ENCODE assay signal across 9 cellular contexts in genomic region chr3:13192471-13193213, GRCh38.
DNase-seq lines count a peak whose midpoint lies in the region; ATAC-seq, FAIRE-seq and TF ChIP-seq lines count a peak whose summit lies in the region.
"Had no signal": no experiment of that assay in that cellular context is flagged by ENCODE, and none has a peak within 500 bp of the region (broad histone marks: within the 10 kb centered on the region; RNA-seq: fewer than 3 reads in every experiment).

No MANE protein-coding gene starts in this region.

- 86% methylated on average over 16 of the region's 16 CpGs; no CpG with 5 or more reads in 1 of the 2 experiments for WGBS in H1 (ENCODE audit: extremely low coverage in 1 of 2, insufficient coverage in 1 of 2, insufficient read length in 1 of 2, insufficient replicate concordance in 2 of 2, low coverage in 1 of 2, low lambda C conversion rate in 2 of 2, missing lambda C conversion rate in 1 of 2), 2 experiments

- CTCF ChIA-PET in H1 (lab: Charles Lee; ENCODE audit: partially characterized antibody) = interaction anchor here (0.6 to 2.9 kb wide), 44 partner anchors 7 to 456 kb away, joined by 3 to 25 read pairs (median 4); no protein-coding TSS in a partner anchor
- CTCF ChIA-PET in CD8-positive, alpha-beta memory T cell (lab: Charles Lee) = no interaction called here

- H3K9me3 ChIP-seq in OCI-LY3 (ENCODE audit: insufficient read depth, low read length) (no peaks in the 10 kb centered on the region), H1 (ENCODE audit: insufficient read depth in 2 of 2, low read depth in 1 of 2, low read length in 1 of 2) (no peaks in the 10 kb centered on the region)
- no peaks in the 10 kb centered on the region for H3K9me3 ChIP-seq in CD8-positive, alpha-beta memory T cell (ENCODE audit: low read length)

- no peaks in the 10 kb centered on the region for H3K79me1 ChIP-seq in H1 (ENCODE audit: low read depth, low read length)

- TF ChIP-seq POLR2A in H1 (IDR thresholded peaks at IDR 0.05; ENCODE audit: control extremely low read depth in 1 of 2, low read depth in 2 of 2, low read length in 2 of 2) = no peak

- no peak overlapping the region for H3K4me3 Mint-ChIP-seq in CD8-positive, alpha-beta memory T cell

- no peak overlapping the region for H3K4me3 ChIP-seq in GM12864 (ENCODE audit: low read depth, low read length)
- H3K4me3 ChIP-seq in OCI-LY3 (ENCODE audit: low read length) = no peak overlapping the region
- no peak overlapping the region for H3K4me3 ChIP-seq in H1 (ENCODE audit: extremely low read depth in 1 of 4, insufficient read depth in 2 of 4, low read depth in 3 of 4, low read length in 4 of 4)
- H3K4me3 ChIP-seq in CD8-positive, alpha-beta memory T cell (ENCODE audit: low read length) = no peak overlapping the region
- H3K4me3 ChIP-seq: heart left ventricle had no signal

- TF ChIP-seq RAD21 in H1 (IDR thresholded peaks at IDR 0.05 in 1 of 2, conservative IDR thresholded peaks at IDR 0.05 in 1 of 2; ENCODE audit: low read depth in 2 of 2, low read length in 2 of 2) = peak in 1 of 2 experiments; percentile 44; a peak in 2 of 4 replicates

- H4K8ac ChIP-seq in H1 (ENCODE audit: extremely low read depth, insufficient read depth, low read length) = no peak overlapping the region; the same call in 1 of the 2 replicates

- H3K79me2 ChIP-seq in OCI-LY3 (ENCODE audit: low read length) (no peaks in the 10 kb centered on the region), H1 (ENCODE audit: control insufficient read depth in 1 of 2, insufficient read depth in 2 of 2, low read length in 2 of 2) (no peaks in the 10 kb centered on the region)

- H3K18ac ChIP-seq in H1 (ENCODE audit: extremely low read depth, low read length) = no peak overlapping the region

- H2AFZ ChIP-seq in OCI-LY3 (ENCODE audit: low read depth, low read length) (no peak overlapping the region), H1 (ENCODE audit: low read length) (no peak overlapping the region)

- H3K14ac ChIP-seq in H1 (ENCODE audit: insufficient read length) = no peak overlapping the region

- TF ChIP-seq EP300 in H1 (IDR thresholded peaks at IDR 0.05; ENCODE audit: borderline replicate concordance in 1 of 2, low read depth in 2 of 2, low read length in 2 of 2) = no peak

- TF ChIP-seq CTCF in GM12864 (IDR thresholded peaks at IDR 0.05; ENCODE audit: low read depth, low read length, missing control alignments) = peak; percentile 51
- TF ChIP-seq CTCF in OCI-LY3 (IDR thresholded peaks at IDR 0.05; ENCODE audit: low read depth, low read length) = peak; percentile 35
- peak in 2 of 3 experiments; percentile 56 to 84; a peak in 3 of 4 replicates for TF ChIP-seq CTCF in H1 (IDR thresholded peaks at IDR 0.05; ENCODE audit: control extremely low read depth in 1 of 3, insufficient read depth in 1 of 3, low read depth in 1 of 3, low read length in 3 of 3)

- H4K20me1 ChIP-seq in OCI-LY3 (ENCODE audit: insufficient read depth, low read length) (no peaks in the 10 kb centered on the region), H1 (replicated peaks in 1 of 2; ENCODE audit: control insufficient read depth in 1 of 2, insufficient read depth in 2 of 2, low read length in 2 of 2) (no peaks in the 10 kb centered on the region)

- H3K27me3 ChIP-seq in OCI-LY3 (ENCODE audit: low read depth, low read length) (peaks cover 60% of the 10 kb centered on the region), H1 (replicated peaks in 1 of 4; ENCODE audit: control insufficient read depth in 3 of 4, extremely low read depth in 1 of 4, insufficient read depth in 3 of 4, low read length in 3 of 4) (no peaks in the 10 kb centered on the region)
- no peaks in the 10 kb centered on the region for H3K27me3 ChIP-seq in CD8-positive, alpha-beta memory T cell (ENCODE audit: insufficient read depth, low read length, poor library complexity, severe bottlenecking)

- H2BK15ac ChIP-seq in H1 (ENCODE audit: low read length) = peak overlapping the region; percentile 88; the same call in 1 of the 2 replicates

- H2BK12ac ChIP-seq in H1 (ENCODE audit: low read depth, low read length) = no peak overlapping the region

- H4K5ac ChIP-seq in H1 (ENCODE audit: insufficient read length, low read depth, low read length) = no peak overlapping the region

- H3K56ac ChIP-seq in H1 (replicated peaks; ENCODE audit: insufficient read length, low read depth, low read length) = no peak overlapping the region

- H4K91ac ChIP-seq in H1 (replicated peaks; ENCODE audit: insufficient read length, low read length) = no peak overlapping the region

- no peaks in the 10 kb centered on the region for H3K36me3 ChIP-seq in OCI-LY3 (replicated peaks; ENCODE audit: low read depth, low read length)
- no peaks in the 10 kb centered on the region for H3K36me3 ChIP-seq in H1 (ENCODE audit: control insufficient read depth in 2 of 4, insufficient read depth in 4 of 4, low read length in 3 of 4)
- no peaks in the 10 kb centered on the region for H3K36me3 ChIP-seq in CD8-positive, alpha-beta memory T cell (ENCODE audit: insufficient read depth, low read length)
- H3K36me3 ChIP-seq: heart left ventricle had no signal

- peaks cover 10 to 53% of the 10 kb centered on the region in 2 donors for H3K27me3 Mint-ChIP-seq in CD8-positive, alpha-beta memory T cell

- H2BK120ac ChIP-seq in H1 (replicated peaks; ENCODE audit: low read depth, low read length) = no peak overlapping the region

- H3K4me2 ChIP-seq in OCI-LY3 (ENCODE audit: low read length) (no peak overlapping the region), H1 (ENCODE audit: insufficient read depth in 1 of 2, low read depth in 2 of 2, low read length in 2 of 2) (no peak overlapping the region)

- POLR2A ChIA-PET in H1 (lab: Charles Lee; ENCODE audit: partially characterized antibody) = no interaction called here
- POLR2A ChIA-PET in CD8-positive, alpha-beta memory T cell (lab: Charles Lee) = interaction anchor here (0.6 kb wide), 1 partner anchor 1266 kb away, joined by 3 read pairs; no protein-coding TSS in a partner anchor

- 0 out of 2 replicates have a peak overlapping the region, but pooled peaks have one; percentile 21 for H2BK20ac ChIP-seq in H1 (ENCODE audit: low read length)

- no peak for FAIRE-seq in H1 (lab: Jason Lieb, UNC)

- ATAC-seq in HG03469 (IDR thresholded peaks at IDR 0.05; ENCODE audit: unreplicated experiment) (no peak), GM21367 (IDR thresholded peaks at IDR 0.05; ENCODE audit: unreplicated experiment) (no peak)
- ATAC-seq: heart left ventricle had no signal

- DNase-seq in GM12864 (ENCODE audit: low read depth) = no peak
- DNase-seq in H1 (ENCODE audit: low read depth in 1 of 2, low spot score in 2 of 2) = no peak
- peak; percentile 51 for DNase-seq in retina
- DNase-seq in CD8-positive, alpha-beta memory T cell = no peak
- DNase-seq: T-helper 9 cell had no signal

- no peak overlapping the region for H3K4ac ChIP-seq in H1 (replicated peaks; ENCODE audit: insufficient read length, low read depth, low read length)

- H3K9ac ChIP-seq in OCI-LY3 (ENCODE audit: low read length) = no peak overlapping the region
- no peak overlapping the region for H3K9ac ChIP-seq in H1 (replicated peaks in 1 of 4; ENCODE audit: extremely low read depth in 1 of 4, low read depth in 3 of 4, low read length in 3 of 4)

- peak overlapping the region in 1 of 8 donors; percentile 71 for H3K27ac Mint-ChIP-seq in CD8-positive, alpha-beta memory T cell

- no peaks in the 10 kb centered on the region; the same call in 1 of the 2 replicates for H3K23me2 ChIP-seq in H1 (ENCODE audit: low read depth, low read length)

- H3K9me3 Mint-ChIP-seq in CD8-positive, alpha-beta memory T cell = peaks cover 2 to 9% (median 4%) of the 10 kb centered on the region in 5 donors

- H3K27ac ChIP-seq in OCI-LY3 (ENCODE audit: low read length) (no peak overlapping the region), H1 (ENCODE audit: low read depth, low read length) (no peak overlapping the region)
- no peak overlapping the region for H3K27ac ChIP-seq in CD8-positive, alpha-beta memory T cell (ENCODE audit: low read depth, low read length)
- H3K27ac ChIP-seq: heart left ventricle had no signal

- H3K36me3 Mint-ChIP-seq in CD8-positive, alpha-beta memory T cell = peaks cover 0 to 8% (median 4%) of the 10 kb centered on the region in 3 donors

- H3K4me1 Mint-ChIP-seq in CD8-positive, alpha-beta memory T cell = peaks cover 24 to 47% (median 38%) of the 10 kb centered on the region in 3 donors

- no peak overlapping the region; the same call in 1 of the 2 replicates for H2BK5ac ChIP-seq in H1 (ENCODE audit: low read depth, low read length)

- H3K4me1 ChIP-seq in OCI-LY3 (ENCODE audit: low read length) (no peaks in the 10 kb centered on the region; the same call in 1 of the 2 replicates), H1 (replicated peaks in 1 of 4; ENCODE audit: control insufficient read depth in 3 of 4, insufficient read depth in 4 of 4, low read length in 3 of 4) (peaks cover 0 to 7% (median 2%) of the 10 kb centered on the region in 4 experiments; a peak in 4 of 7 replicates)
- no peaks in the 10 kb centered on the region for H3K4me1 ChIP-seq in CD8-positive, alpha-beta memory T cell (ENCODE audit: insufficient read depth, low read length)

- no peak overlapping the region for H3K23ac ChIP-seq in H1 (ENCODE audit: insufficient read length)

- H2AK5ac ChIP-seq in H1 (ENCODE audit: low read depth, low read length) = no peak overlapping the region; the same call in 1 of the 2 replicates

TF ChIP-seq in H1, 55 proteins besides CTCF, POLR2A, EP300 and RAD21:
- TF ChIP-seq MAX (IDR thresholded peaks at IDR 0.05) (0 out of 2 replicates have a peak, but pooled peaks have one; percentile 14), FOSL1 (IDR thresholded peaks at IDR 0.05; ENCODE audit: insufficient read depth, low read depth, low read length) (no peak)
